13 cellular contexts compared by ENCODE assay signal in genomic region chr19:37969695-37970094, GRCh38.
"Had no signal": no experiment of that assay in that cellular context is flagged by ENCODE, and none has a peak within 500 bp of the region (broad histone marks: within the 10 kb centered on the region; RNA-seq: fewer than 3 reads in every experiment).

No MANE protein-coding gene starts in this region.

- H3K9me3 ChIP-seq: testis had no signal

- DNase-seq: activated CD4-positive, alpha-beta T cell treated with anti-CD3 and anti-CD28 coated beads, Interleukin-2, amount 10 ng/mL, durations not matched to agents 7 days and 5 days; activated naive CD4-positive, alpha-beta T cell treated with anti-CD3 and anti-CD28 coated beads for 36 hours; activated naive CD8-positive, alpha-beta T cell treated with anti-CD3 and anti-CD28 coated beads, Interleukin-2, amount 50 U/mL, for 24 hours; dermis blood vessel endothelial cell; endodermal cell; midbrain; right lobe of liver; T-helper 17 cell; testis; upper lobe of left lung had no signal

- FAIRE-seq: islet of Langerhans had no signal

- H3K4me1 ChIP-seq: ascending aorta, right lobe of liver, testis, upper lobe of left lung had no signal

- H3K4me3 ChIP-seq: ascending aorta, right lobe of liver, testis, upper lobe of left lung had no signal

- H3K36me3 ChIP-seq: ascending aorta, right lobe of liver, upper lobe of left lung had no signal

- ATAC-seq: activated naive CD8-positive, alpha-beta T cell treated with anti-CD3 and anti-CD28 coated beads, Interleukin-2, amount 50 U/mL, for 24 hours; left lobe of liver; right lobe of liver; T-helper 17 cell had no signal

- H3K27me3 ChIP-seq: ascending aorta, right lobe of liver, testis, upper lobe of left lung had no signal

- H3K27ac ChIP-seq: ascending aorta, right lobe of liver, testis, upper lobe of left lung had no signal
